Comparison of ENCODE assay signal across 9 cellular contexts in genomic region chr4:165378763-165379631, GRCh38. TPM values are rescaled to one million over a fixed set of nuclear protein-coding genes. Genes with fewer than 3 reads are reported as not detected.
DNase-seq lines count a peak whose midpoint lies in the region; ATAC-seq and TF ChIP-seq lines count a peak whose summit lies in the region.
"Had no signal": no experiment of that assay in that cellular context is flagged by ENCODE, and none has a peak within 500 bp of the region (broad histone marks: within the 10 kb centered on the region; RNA-seq: fewer than 3 reads in every experiment).

CPE (plus strand) TSS chr4:165379008; CDS start chr4:165379222, 214 bp downstream.

- peaks cover 7% of the 10 kb centered on the region for H3K4me1 Mint-ChIP-seq in Caco-2 (ENCODE audit: low read depth, unreplicated experiment)
- peaks cover 12% of the 10 kb centered on the region for H3K4me1 Mint-ChIP-seq in activated naive CD4-positive, alpha-beta T cell treated with anti-CD3 and anti-CD28 coated beads, Interleukin-2, amount 50 U/mL, for 24 hours

- H3K9me3 Mint-ChIP-seq in Caco-2 (ENCODE audit: unreplicated experiment) = no peaks in the 10 kb centered on the region
- no peaks in the 10 kb centered on the region for H3K9me3 Mint-ChIP-seq in activated naive CD4-positive, alpha-beta T cell treated with anti-CD3 and anti-CD28 coated beads, Interleukin-2, amount 50 U/mL, for 24 hours

- H3K9me2 ChIP-seq in neural cell (ENCODE audit: insufficient read depth, low read length) = no peaks in the 10 kb centered on the region

- no TSS peak for BruUV-seq in Caco-2 (replicated peaks; lab: Mats Ljungman, UMichigan)

- no peaks in the 10 kb centered on the region for H4K20me1 ChIP-seq in neural cell (ENCODE audit: insufficient read depth)

- no peaks in the 10 kb centered on the region for H3K9me3 ChIP-seq in Caco-2
- no peaks in the 10 kb centered on the region for H3K9me3 ChIP-seq in neural cell (ENCODE audit: low read length)

- H3K36me3 ChIP-seq in Caco-2 (ENCODE audit: control insufficient read depth, insufficient read depth, low read length) (no peaks in the 10 kb centered on the region; the same call in 1 of the 2 replicates), neural cell (ENCODE audit: insufficient read depth, low read length) (no peaks in the 10 kb centered on the region)

- TF ChIP-seq CTCF in Caco-2 (IDR thresholded peaks at IDR 0.05; ENCODE audit: insufficient read depth in 1 of 2, low read depth in 1 of 2, low read length in 1 of 2, severe bottlenecking in 1 of 2, unreplicated experiment in 1 of 2) = peak in 1 of 2 experiments; percentile 73
- TF ChIP-seq CTCF in RWPE1 (conservative IDR thresholded peaks at IDR 0.05; ENCODE audit: low read depth) = peak; percentile 70
- TF ChIP-seq CTCF in neural cell (IDR thresholded peaks at IDR 0.05; ENCODE audit: poor library complexity, severe bottlenecking) = peak; percentile 77
- TF ChIP-seq CTCF in subcutaneous adipose tissue (IDR thresholded peaks at IDR 0.05; ENCODE audit: low read depth) = no peak

- CTCF ChIA-PET in Caco-2 (lab: Charles Lee) = interaction anchor here (0.6 to 1.0 kb wide), 2 partner anchors 83 to 103 kb away, joined by 3 read pairs; no protein-coding TSS in a partner anchor
- CTCF ChIA-PET in RWPE1 (lab: Yijun Ruan, JAX) = interaction anchor here (0.5 to 1.1 kb wide), 3 partner anchors 11 to 1546 kb away, joined by 3 to 5 read pairs (median 4); no protein-coding TSS in a partner anchor

- no peak within 1 kb of the TSS for H3K27ac Mint-ChIP-seq in Caco-2 (ENCODE audit: unreplicated experiment)
- no peak within 1 kb of the TSS for H3K27ac Mint-ChIP-seq in activated naive CD4-positive, alpha-beta T cell treated with anti-CD3 and anti-CD28 coated beads, Interleukin-2, amount 50 U/mL, for 24 hours

- DNase-seq in Caco-2 (peak; percentile 81 to 87), HuH-7 (ENCODE audit: low spot score) (peak; percentile 82), RWPE1 (ENCODE audit: low spot score) (peak; percentile 82), foreskin melanocyte (peak; percentile 24)

- ATAC-seq in GM21515 (IDR thresholded peaks at IDR 0.05; ENCODE audit: unreplicated experiment) = peak; percentile 71

- H3K4me3 Mint-ChIP-seq in Caco-2 (ENCODE audit: unreplicated experiment) = peak within 1 kb of the TSS; percentile 87
- H3K4me3 Mint-ChIP-seq in activated naive CD4-positive, alpha-beta T cell treated with anti-CD3 and anti-CD28 coated beads, Interleukin-2, amount 50 U/mL, for 24 hours = peak within 1 kb of the TSS; percentile 85

- peaks cover 5% of the 10 kb centered on the region for H3K4me1 ChIP-seq in Caco-2

- peaks cover 19% of the 10 kb centered on the region for H3K27me3 Mint-ChIP-seq in Caco-2 (ENCODE audit: insufficient read depth, unreplicated experiment)
- peaks cover 38% of the 10 kb centered on the region for H3K27me3 Mint-ChIP-seq in activated naive CD4-positive, alpha-beta T cell treated with anti-CD3 and anti-CD28 coated beads, Interleukin-2, amount 50 U/mL, for 24 hours

- peaks cover 62% of the 10 kb centered on the region for H3K79me2 ChIP-seq in neural cell (replicated peaks; ENCODE audit: insufficient read depth, low read length)

- POLR2A ChIA-PET in Caco-2 (lab: Charles Lee) = interaction anchor here (0.6 kb wide), 1 partner anchor 52 kb away, joined by 3 read pairs; the partner anchor contains the start of gene MSMO1
- POLR2A ChIA-PET in RWPE1 (lab: Yijun Ruan, JAX; ENCODE audit: low non-redundant PET) = no interaction called here

- peaks cover 10% of the 10 kb centered on the region for H3F3A ChIP-seq in neural cell (ENCODE audit: insufficient read depth, low read length, poor library complexity, severe bottlenecking)

- peak within 1 kb of the TSS; percentile 61 for H2AFZ ChIP-seq in neural cell (ENCODE audit: low read depth, low read length)

- TF ChIP-seq RAD21 in neural cell (conservative IDR thresholded peaks at IDR 0.05) = peak; percentile 66

- intact Hi-C loops in Caco-2 (cut with micrococcal nuclease; ENCODE audit: unreplicated experiment) = loop anchor here (1.0 to 2.0 kb wide), 2 partner anchors 22 to 85 kb away; no protein-coding TSS in a partner anchor

- H3K27ac ChIP-seq in RWPE1 = peak within 1 kb of the TSS; percentile 31
- peak within 1 kb of the TSS; percentile 97 for H3K27ac ChIP-seq in neural cell (ENCODE audit: low read length)

- H3K4me3 ChIP-seq in Caco-2 (ENCODE audit: low read depth, low read length) = peak within 1 kb of the TSS; percentile 37
- H3K4me3 ChIP-seq in neural cell (ENCODE audit: low read length) = peak within 1 kb of the TSS; percentile 79

- TF ChIP-seq EP300 in neural cell (conservative IDR thresholded peaks at IDR 0.05; ENCODE audit: poor library complexity, severe bottlenecking) = peak; percentile 82

- H3K36me3 Mint-ChIP-seq in Caco-2 (ENCODE audit: insufficient read depth, unreplicated experiment) = no peaks in the 10 kb centered on the region
- peaks cover 1% of the 10 kb centered on the region for H3K36me3 Mint-ChIP-seq in activated naive CD4-positive, alpha-beta T cell treated with anti-CD3 and anti-CD28 coated beads, Interleukin-2, amount 50 U/mL, for 24 hours

- peak within 1 kb of the TSS; percentile 89 for H3K4me2 ChIP-seq in neural cell (ENCODE audit: low read length)

- H3K27me3 ChIP-seq in Caco-2 (replicated peaks; ENCODE audit: control insufficient read depth, insufficient read depth, low read length) (no peaks in the 10 kb centered on the region), neural cell (ENCODE audit: insufficient read depth, low read depth, low read length) (no peaks in the 10 kb centered on the region)

- H3K9ac ChIP-seq in neural cell (ENCODE audit: low read length) = peak within 1 kb of the TSS; percentile 94

TF ChIP-seq in neural cell, 6 proteins besides CTCF, POLR2A, EP300 and RAD21:
- no peak for TF ChIP-seq EZH2 (IDR thresholded peaks at IDR 0.05; ENCODE audit: borderline replicate concordance, insufficient read depth, low read length, poor library complexity, severe bottlenecking)
- TF ChIP-seq SMC3 (conservative IDR thresholded peaks at IDR 0.05; ENCODE audit: poor library complexity) = peak; percentile 63
- TF ChIP-seq MXI1 (conservative IDR thresholded peaks at IDR 0.05; ENCODE audit: poor library complexity, severe bottlenecking) = peak; percentile 59
- peak; percentile 84 for TF ChIP-seq REST (IDR thresholded peaks at IDR 0.05; ENCODE audit: borderline replicate concordance)
- TF ChIP-seq POLR2AphosphoS5 (IDR thresholded peaks at IDR 0.05) = peak; percentile 92
- peak; percentile 99 for TF ChIP-seq TAF1 (IDR thresholded peaks at IDR 0.05; ENCODE audit: low read depth)

RNA-seq across cellular contexts. Expression of gene CPE, which starts in this region (rescaled TPM):
- total RNA-seq in Caco-2 (2022) = 4.6 and 5.9 TPM in 2 replicates
- polyA plus RNA-seq in neural cell = 623 and 678 TPM in 2 replicates
- polyA minus RNA-seq in neural cell = 444 TPM in 2 replicates
- total RNA-seq in subcutaneous adipose tissue = 100 to 1,000 TPM in 2 of 4 donors, 10 to 100 TPM in 2; 81.0 to 122 (median 99.6) TPM
- total RNA-seq: T-helper 1 cell treated with Interleukin-12 subunit alpha and Interleukin-12 subunit beta and Interleukin-4 antibody, amounts not matched to agents 30 ng/mL and 1 ng/mL, for 36 hours had no signal

Comparison
In these comparisons a context has a peak if more than half of its experiments do, and no peak if none do; other contexts are left out.
1. Peak in every context shown above with its lines: DNase-seq, ATAC-seq, H3K4me3 ChIP-seq and H3K27ac ChIP-seq.
2. RNA of gene CPE (total RNA-seq): 81.0 to 122 TPM in subcutaneous adipose tissue; 4.6 to 5.9 TPM in Caco-2; every median in the first group is over 10 times any median in the second.
3. DNase-seq: peak in every context shown above with its lines; median percentile 84 in Caco-2; 82 in HuH-7; 82 in RWPE1; 24 in foreskin melanocyte.